9 cellular contexts compared by ENCODE assay signal in genomic region chr13:52846567-52847321, GRCh38. TPM values are rescaled to one million over a fixed set of nuclear protein-coding genes. Genes with fewer than 3 reads are reported as not detected.
DNase-seq lines count a peak whose midpoint lies in the region; ATAC-seq and TF ChIP-seq lines count a peak whose summit lies in the region.
"Had no signal": no experiment of that assay in that cellular context is flagged by ENCODE, and none has a peak within 500 bp of the region (broad histone marks: within the 10 kb centered on the region; RNA-seq: fewer than 3 reads in every experiment).

No MANE protein-coding gene starts in this region.

- H3K4me3 Mint-ChIP-seq in naive thymus-derived CD4-positive, alpha-beta T cell, result peak overlapping the region in 3 of 10 donors; percentile 8 to 31 (median 20)

- peaks cover 58 to 67% (median 61%) of the 10 kb centered on the region in 5 donors for H3K27me3 Mint-ChIP-seq in naive thymus-derived CD4-positive, alpha-beta T cell

- H3K36me3 Mint-ChIP-seq in naive thymus-derived CD4-positive, alpha-beta T cell, result peaks cover 0 to 13% (median 1%) of the 10 kb centered on the region in 5 donors

- peak overlapping the region in 1 of 9 donors; percentile 42 for H3K27ac Mint-ChIP-seq in naive thymus-derived CD4-positive, alpha-beta T cell

- peaks cover 0 to 27% (median 13%) of the 10 kb centered on the region in 11 donors for H3K9me3 Mint-ChIP-seq in naive thymus-derived CD4-positive, alpha-beta T cell

- H3K9me3 ChIP-seq in esophagus squamous epithelium, result peaks cover 0 to 15% (median 0%) of the 10 kb centered on the region in 3 donors
- H3K9me3 ChIP-seq in naive thymus-derived CD4-positive, alpha-beta T cell (ENCODE audit: control insufficient read depth in 2 of 3, low read length in 3 of 3), result no peaks in the 10 kb centered on the region

- peaks cover 3 to 63% (median 15%) of the 10 kb centered on the region in 3 donors for H3K4me1 ChIP-seq in esophagus squamous epithelium
- H3K4me1 ChIP-seq in naive thymus-derived CD4-positive, alpha-beta T cell (ENCODE audit: control insufficient read depth in 2 of 2, insufficient read depth in 2 of 2, low read length in 2 of 2), result no peaks in the 10 kb centered on the region

- CTCF ChIA-PET in naive thymus-derived CD4-positive, alpha-beta T cell (lab: Charles Lee), result no interaction called here

- WGBS in esophagus squamous epithelium, 2 donors, result 18 to 20% methylated on average over 2 to 33 of the region's 100 CpGs

- peaks cover 22 to 96% (median 37%) of the 10 kb centered on the region in 4 donors for H3K27me3 ChIP-seq in esophagus squamous epithelium
- H3K27me3 ChIP-seq in naive thymus-derived CD4-positive, alpha-beta T cell (ENCODE audit: control insufficient read depth in 2 of 2, insufficient read depth in 2 of 2, low read length in 2 of 2), result peaks cover 3 to 11% of the 10 kb centered on the region in 2 donors

- no peak overlapping the region for H3K27ac ChIP-seq in esophagus squamous epithelium
- no peak overlapping the region for H3K27ac ChIP-seq in naive thymus-derived CD4-positive, alpha-beta T cell (ENCODE audit: low read depth, low read length)

- intact Hi-C loops in esophagus squamous epithelium (cut with DNase I), result no loop called here
- intact Hi-C loops in naive thymus-derived CD4-positive, alpha-beta T cell (cut with micrococcal nuclease), result no loop called here

- peak overlapping the region in 2 of 4 donors; percentile 31 to 51 for H3K4me3 ChIP-seq in esophagus squamous epithelium
- H3K4me3 ChIP-seq in naive thymus-derived CD4-positive, alpha-beta T cell (ENCODE audit: low read length), result no peak overlapping the region

- ATAC-seq in naive thymus-derived CD4-positive, alpha-beta T cell, result peak; percentile 72
- no peak for ATAC-seq in GM21529 (IDR thresholded peaks at IDR 0.05; ENCODE audit: unreplicated experiment)
- no peak for ATAC-seq in GM18870 (IDR thresholded peaks at IDR 0.05; ENCODE audit: unreplicated experiment)

- POLR2A ChIA-PET in naive thymus-derived CD4-positive, alpha-beta T cell (lab: Charles Lee), result no interaction called here

- TF ChIP-seq CTCF in esophagus squamous epithelium (IDR thresholded peaks at IDR 0.05), result peak in 4 of 6 experiments; percentile 13 to 44 (median 25)

- DNase-seq in AG08396 (ENCODE audit: low spot score) (peak; percentile 39), esophagus squamous epithelium (lab: John Stamatoyannopoulos, UW) (no peak), OCI-M1 (lab: John Stamatoyannopoulos, UW) (no peak), SHP77 treated with DMSO at 0.1 percent for 48 hours (lab: John Stamatoyannopoulos, UW) (no peak)
- peak in 1 of 9 donors; percentile 51 for DNase-seq in naive thymus-derived CD4-positive, alpha-beta T cell
- DNase-seq: NCI-H2081 treated with DMSO at 0.1 percent for 48 hours had no signal

- no peaks in the 10 kb centered on the region for H3K36me3 ChIP-seq in esophagus squamous epithelium
- H3K36me3 ChIP-seq in naive thymus-derived CD4-positive, alpha-beta T cell (ENCODE audit: control insufficient read depth in 2 of 3, insufficient read depth in 3 of 3, low read length in 3 of 3), result no peaks in the 10 kb centered on the region

- peaks cover 9 to 41% (median 30%) of the 10 kb centered on the region in 7 donors for H3K4me1 Mint-ChIP-seq in naive thymus-derived CD4-positive, alpha-beta T cell

- TF ChIP-seq POLR2A in esophagus squamous epithelium (IDR thresholded peaks at IDR 0.05), result no peak

TF ChIP-seq in PFSK-1, 5 proteins besides CTCF, POLR2A, EP300 and RAD21:
- TF ChIP-seq REST (IDR thresholded peaks at IDR 0.05; ENCODE audit: insufficient read depth in 1 of 2, low read depth in 2 of 2, low read length in 2 of 2) (peak; percentile 69 to 90), SIN3A (IDR thresholded peaks at IDR 0.05; ENCODE audit: borderline replicate concordance, insufficient read depth, low read length) (no peak), TAF1 (IDR thresholded peaks at IDR 0.05; ENCODE audit: borderline replicate concordance, insufficient read depth, low read length) (no peak)
TF ChIP-seq in PFSK-1: peak in this region for 1.

RNA-seq across cellular contexts. Expression of gene PCDH8, which starts 1.7 kb away (rescaled TPM):
- 4.8 TPM for polyA plus RNA-seq in PFSK-1 (2012; ENCODE audit: insufficient read length, low read depth)
- not detected for total RNA-seq in esophagus squamous epithelium
- total RNA-seq in naive thymus-derived CD4-positive, alpha-beta T cell, result not detected
- polyA plus RNA-seq in naive thymus-derived CD4-positive, alpha-beta T cell, result not detected
